In the genomic region with DNA sequence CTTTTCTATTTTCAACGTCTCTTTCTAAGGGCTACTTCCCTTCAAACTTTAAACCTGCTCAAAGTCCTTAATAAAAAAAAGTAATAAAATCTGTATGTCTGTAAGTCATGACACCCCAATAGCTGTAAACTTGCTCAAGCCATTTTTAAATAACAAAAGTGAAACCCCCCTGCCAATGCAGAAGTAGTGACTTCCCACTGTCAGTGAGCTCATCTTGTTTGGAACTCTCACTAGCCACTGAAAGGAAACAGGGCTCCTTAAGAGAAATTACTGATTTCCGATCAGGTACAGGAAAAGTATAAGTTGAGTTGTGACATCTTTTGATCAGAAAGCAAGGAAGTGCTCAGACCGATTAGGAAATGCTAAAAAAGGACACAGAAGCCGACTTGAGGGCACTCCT, we compare ENCODE assay signal across 10 cellular contexts. TPM values are rescaled to one million over a fixed set of nuclear protein-coding genes. Genes with fewer than 3 reads are reported as not detected.
A peak's percentile ranks its signal among the peaks of the same experiment; 100 is the strongest.
DNase-seq lines count a peak whose midpoint lies in the region; ATAC-seq, FAIRE-seq and TF ChIP-seq lines count a peak whose summit lies in the region.
"Had no signal": no experiment of that assay in that cellular context is flagged by ENCODE, and none has a peak within 500 bp of the region (broad histone marks: within the 10 kb centered on the region; RNA-seq: fewer than 3 reads in every experiment).

No MANE protein-coding gene starts in this region.

- H3K4me1 ChIP-seq in MM.1S (ENCODE audit: low read length) (peaks cover 23% of the 10 kb centered on the region), iPS-20b (ENCODE audit: insufficient read depth, low read length) (peaks cover 27% of the 10 kb centered on the region)

- no peak overlapping the region for H3K4me3 ChIP-seq in MM.1S (ENCODE audit: low read length)
- H3K4me3 ChIP-seq in iPS-20b (ENCODE audit: low read length) = no peak overlapping the region; the same call in 1 of the 2 replicates
- H3K4me3 ChIP-seq: dorsolateral prefrontal cortex, lung had no signal

- peak overlapping the region; percentile 52; the same call in 1 of the 2 replicates for H3K4me2 ChIP-seq in MM.1S (ENCODE audit: low read depth, low read length)

- no peaks in the 10 kb centered on the region for H3K79me2 ChIP-seq in MM.1S (ENCODE audit: low read length)

- no peaks in the 10 kb centered on the region for H3K9me3 ChIP-seq in MM.1S (replicated peaks; ENCODE audit: insufficient read depth, low read length)
- no peaks in the 10 kb centered on the region for H3K9me3 ChIP-seq in iPS-20b (ENCODE audit: insufficient read depth, low read depth, low read length)

- no peaks in the 10 kb centered on the region for H3K27me3 ChIP-seq in MM.1S (replicated peaks; ENCODE audit: insufficient read depth, low read length)
- H3K27me3 ChIP-seq in iPS-20b (ENCODE audit: insufficient read depth, low read length) = no peaks in the 10 kb centered on the region
- H3K27me3 ChIP-seq: dorsolateral prefrontal cortex had no signal

- H3K9me2 ChIP-seq in MM.1S (replicated peaks; ENCODE audit: insufficient read depth, low read length) = no peaks in the 10 kb centered on the region

- H4K20me1 ChIP-seq in MM.1S (ENCODE audit: insufficient read depth, low read length) = no peaks in the 10 kb centered on the region

- DNase-seq in MM.1S (peak; percentile 48), T-helper 9 cell (no peak), NCI-H1092 (lab: John Stamatoyannopoulos, UW) (no peak), frontal cortex (ENCODE audit: low spot score in 2 of 2) (no peak), NCI-H226 (no peak)
- DNase-seq: dorsolateral prefrontal cortex had no signal

- H2AFZ ChIP-seq in MM.1S (ENCODE audit: low read length) = no peak overlapping the region

- H3F3A ChIP-seq in MM.1S (ENCODE audit: insufficient read depth, low read length) = peaks cover 7% of the 10 kb centered on the region; the same call in 1 of the 2 replicates

- H3K9ac ChIP-seq in MM.1S (ENCODE audit: low read length) (no peak overlapping the region), iPS-20b (ENCODE audit: low read depth, low read length) (peak overlapping the region; percentile 20; the same call in 1 of the 2 replicates)

- TF ChIP-seq CTCF in MM.1S (IDR thresholded peaks at IDR 0.05; ENCODE audit: low read length) = no peak

- H3K27ac ChIP-seq in MM.1S (ENCODE audit: low read length) (no peak overlapping the region), iPS-20b (ENCODE audit: low read length) (no peak overlapping the region)

- H3K36me3 ChIP-seq in MM.1S (replicated peaks; ENCODE audit: insufficient read depth, low read length) = no peaks in the 10 kb centered on the region
- no peaks in the 10 kb centered on the region for H3K36me3 ChIP-seq in iPS-20b (ENCODE audit: insufficient read depth, low read depth, low read length)

- ATAC-seq in GM18502 (IDR thresholded peaks at IDR 0.05; ENCODE audit: poor library complexity, unreplicated experiment) = peak; percentile 64
- ATAC-seq in GM21515 (IDR thresholded peaks at IDR 0.05; ENCODE audit: unreplicated experiment) = peak; percentile 48

- FAIRE-seq in frontal cortex (lab: Jason Lieb, UNC) = no peak

RNA-seq across cellular contexts. Expression of a gene that starts 27.6 kb away (rescaled TPM):
- not detected for total RNA-seq in frontal cortex

RNA-seq across cellular contexts. Expression of a gene that starts 47.7 kb away (rescaled TPM):
- 1.2 TPM for total RNA-seq in frontal cortex
